ENCODE assay signal across 1 cellular context in the genomic region with DNA sequence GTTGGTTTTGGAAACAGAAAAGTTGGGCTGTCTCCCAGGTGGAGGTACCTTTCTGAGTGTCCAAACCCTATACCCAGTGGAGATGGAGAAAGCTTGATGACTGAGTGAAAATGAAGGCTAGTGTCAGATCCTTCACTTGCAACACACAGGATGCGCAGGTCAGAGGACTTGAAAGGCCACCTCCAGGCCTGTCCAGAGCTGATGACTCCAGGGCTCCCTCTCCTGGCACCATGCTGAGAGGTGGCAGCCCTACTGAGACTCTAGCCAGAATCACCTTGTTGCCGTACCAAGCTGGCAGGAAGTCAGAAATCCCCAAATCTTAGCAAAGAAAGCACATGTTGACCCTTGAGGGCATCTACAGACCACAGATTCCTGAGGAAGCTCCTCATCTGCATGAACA.
TF ChIP-seq lines count a peak whose summit lies in the region.

No MANE protein-coding gene starts in this region.

TF ChIP-seq in WTC11, 78 proteins besides CTCF, POLR2A, EP300 and RAD21 (continued from another document):
- TF ChIP-seq, protein P1, sequence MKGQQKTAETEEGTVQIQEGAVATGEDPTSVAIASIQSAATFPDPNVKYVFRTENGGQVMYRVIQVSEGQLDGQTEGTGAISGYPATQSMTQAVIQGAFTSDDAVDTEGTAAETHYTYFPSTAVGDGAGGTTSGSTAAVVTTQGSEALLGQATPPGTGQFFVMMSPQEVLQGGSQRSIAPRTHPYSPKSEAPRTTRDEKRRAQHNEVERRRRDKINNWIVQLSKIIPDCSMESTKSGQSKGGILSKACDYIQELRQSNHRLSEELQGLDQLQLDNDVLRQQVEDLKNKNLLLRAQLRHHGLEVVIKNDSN (CRISPR knock-in tag; IDR thresholded peaks at IDR 0.05), result no peak
- no peak for TF ChIP-seq NFYB (CRISPR knock-in tag; conservative IDR thresholded peaks at IDR 0.05; ENCODE audit: low read depth)
- no peak for TF ChIP-seq ZNF138 (CRISPR knock-in tag; conservative IDR thresholded peaks at IDR 0.05)
- TF ChIP-seq, protein P2, sequence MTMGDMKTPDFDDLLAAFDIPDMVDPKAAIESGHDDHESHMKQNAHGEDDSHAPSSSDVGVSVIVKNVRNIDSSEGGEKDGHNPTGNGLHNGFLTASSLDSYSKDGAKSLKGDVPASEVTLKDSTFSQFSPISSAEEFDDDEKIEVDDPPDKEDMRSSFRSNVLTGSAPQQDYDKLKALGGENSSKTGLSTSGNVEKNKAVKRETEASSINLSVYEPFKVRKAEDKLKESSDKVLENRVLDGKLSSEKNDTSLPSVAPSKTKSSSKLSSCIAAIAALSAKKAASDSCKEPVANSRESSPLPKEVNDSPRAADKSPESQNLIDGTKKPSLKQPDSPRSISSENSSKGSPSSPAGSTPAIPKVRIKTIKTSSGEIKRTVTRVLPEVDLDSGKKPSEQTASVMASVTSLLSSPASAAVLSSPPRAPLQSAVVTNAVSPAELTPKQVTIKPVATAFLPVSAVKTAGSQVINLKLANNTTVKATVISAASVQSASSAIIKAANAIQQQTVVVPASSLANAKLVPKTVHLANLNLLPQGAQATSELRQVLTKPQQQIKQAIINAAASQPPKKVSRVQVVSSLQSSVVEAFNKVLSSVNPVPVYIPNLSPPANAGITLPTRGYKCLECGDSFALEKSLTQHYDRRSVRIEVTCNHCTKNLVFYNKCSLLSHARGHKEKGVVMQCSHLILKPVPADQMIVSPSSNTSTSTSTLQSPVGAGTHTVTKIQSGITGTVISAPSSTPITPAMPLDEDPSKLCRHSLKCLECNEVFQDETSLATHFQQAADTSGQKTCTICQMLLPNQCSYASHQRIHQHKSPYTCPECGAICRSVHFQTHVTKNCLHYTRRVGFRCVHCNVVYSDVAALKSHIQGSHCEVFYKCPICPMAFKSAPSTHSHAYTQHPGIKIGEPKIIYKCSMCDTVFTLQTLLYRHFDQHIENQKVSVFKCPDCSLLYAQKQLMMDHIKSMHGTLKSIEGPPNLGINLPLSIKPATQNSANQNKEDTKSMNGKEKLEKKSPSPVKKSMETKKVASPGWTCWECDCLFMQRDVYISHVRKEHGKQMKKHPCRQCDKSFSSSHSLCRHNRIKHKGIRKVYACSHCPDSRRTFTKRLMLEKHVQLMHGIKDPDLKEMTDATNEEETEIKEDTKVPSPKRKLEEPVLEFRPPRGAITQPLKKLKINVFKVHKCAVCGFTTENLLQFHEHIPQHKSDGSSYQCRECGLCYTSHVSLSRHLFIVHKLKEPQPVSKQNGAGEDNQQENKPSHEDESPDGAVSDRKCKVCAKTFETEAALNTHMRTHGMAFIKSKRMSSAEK (CRISPR knock-in tag; IDR thresholded peaks at IDR 0.05; ENCODE audit: borderline replicate concordance), result no peak
- TF ChIP-seq ZNF671 (CRISPR knock-in tag; IDR thresholded peaks at IDR 0.05), result no peak
- TF ChIP-seq SMAD4 (CRISPR knock-in tag; IDR thresholded peaks at IDR 0.05), result no peak
- TF ChIP-seq ZNF416 (CRISPR knock-in tag; IDR thresholded peaks at IDR 0.05), result no peak
- TF ChIP-seq MXD4 (CRISPR knock-in tag; IDR thresholded peaks at IDR 0.05; ENCODE audit: borderline replicate concordance), result no peak
- no peak for TF ChIP-seq RELA (CRISPR knock-in tag; IDR thresholded peaks at IDR 0.05; ENCODE audit: borderline replicate concordance)
TF ChIP-seq in WTC11: peak in this region for 0.
